36 cellular contexts compared by ENCODE assay signal in genomic region chr10:63348210-63348850, GRCh38.
"Had no signal": no experiment of that assay in that cellular context is flagged by ENCODE, and none has a peak within 500 bp of the region (broad histone marks: within the 10 kb centered on the region; RNA-seq: fewer than 3 reads in every experiment).

No MANE protein-coding gene starts in this region.

- H3K4me3 ChIP-seq: adrenal gland, ascending aorta, coronary artery, dorsolateral prefrontal cortex, gastrocnemius medialis, hepatocyte, pancreas, prostate gland, skin epidermis, thoracic aorta, uterus had no signal

- H3K27ac ChIP-seq: adrenal gland, ascending aorta, coronary artery, dorsolateral prefrontal cortex, gastrocnemius medialis, hepatocyte, neutrophil, pancreas, prostate gland, skin epidermis, thoracic aorta, uterus had no signal

- H3K27me3 ChIP-seq: adrenal gland, ascending aorta, dorsolateral prefrontal cortex, gastrocnemius medialis, hepatocyte, neutrophil, pancreas, uterus had no signal

- H3K36me3 ChIP-seq: adrenal gland, ascending aorta, gastrocnemius medialis, neutrophil, pancreas, prostate gland, thoracic aorta, uterus had no signal

- FAIRE-seq: endothelial cell of umbilical vein, keratinocyte, pancreas had no signal

- H3K4me1 ChIP-seq: ascending aorta, pancreas, prostate gland, uterus had no signal

- DNase-seq: activated CD4-positive, alpha-beta T cell treated with anti-CD3 and anti-CD28 coated beads for 36 hours; activated CD4-positive, alpha-beta T cell treated with anti-CD3 and anti-CD28 coated beads, Interleukin-2, amount 50 U/mL, for 4 hours; activated CD4-positive, CD25-positive, alpha-beta regulatory T cell; activated effector memory CD4-positive, alpha-beta T cell treated with anti-CD3 and anti-CD28 coated beads, Interleukin-2, amount 50 U/mL, for 16 hours; activated naive CD4-positive, alpha-beta T cell treated with anti-CD3 and anti-CD28 coated beads for 36 hours; activated naive CD8-positive, alpha-beta T cell treated with anti-CD3 and anti-CD28 coated beads for 36 hours; activated T-cell treated with anti-CD3 and anti-CD28 coated beads for 4 hours; adrenal gland; dorsolateral prefrontal cortex; effector memory CD4-positive, alpha-beta T cell; gastrocnemius medialis; glutamatergic neuron; left colon; mammary epithelial cell; naive B cell; nephron progenitor cell; pancreas; retina; stimulated activated CD4-positive, alpha-beta T cell treated with anti-CD3 and anti-CD28 coated beads, Interleukin-12 subunit alpha, Interleukin-12 subunit beta, amount 100 ng/mL, for 4 hours; stimulated activated CD4-positive, alpha-beta T cell treated with anti-CD3 and anti-CD28 coated beads, Interleukin-4, amount 100 ng/mL, for 1 hour; stimulated activated naive CD8-positive, alpha-beta T cell treated with anti-CD3 and anti-CD28 coated beads, Interleukin-15, Interleukin-2, amounts not matched to agents 100 U/mL and 50 U/mL, for 24 hours; uterus had no signal

- H3K9me3 Mint-ChIP-seq: activated naive CD4-positive, alpha-beta T cell treated with anti-CD3 and anti-CD28 coated beads for 36 hours; naive B cell had no signal

- H3K27ac Mint-ChIP-seq: activated CD4-positive, alpha-beta T cell treated with anti-CD3 and anti-CD28 coated beads for 36 hours; activated naive CD4-positive, alpha-beta T cell treated with anti-CD3 and anti-CD28 coated beads for 36 hours; activated naive CD8-positive, alpha-beta T cell treated with anti-CD3 and anti-CD28 coated beads for 36 hours; brain; mesothelial cell of epicardium; type B pancreatic cell had no signal

- H3K27me3 Mint-ChIP-seq: activated CD4-positive, alpha-beta T cell treated with anti-CD3 and anti-CD28 coated beads for 36 hours; activated naive CD8-positive, alpha-beta T cell treated with anti-CD3 and anti-CD28 coated beads for 36 hours; brain; naive B cell; type B pancreatic cell had no signal

- ATAC-seq: activated CD4-positive, alpha-beta T cell treated with anti-CD3 and anti-CD28 coated beads for 36 hours; esophagus mucosa; gastrocnemius medialis; left colon; pancreas; sciatic nerve; stimulated activated naive CD8-positive, alpha-beta T cell treated with anti-CD3 and anti-CD28 coated beads, Interleukin-15, Interleukin-2, amounts not matched to agents 100 U/mL and 50 U/mL, for 24 hours had no signal

- H3K4me2 ChIP-seq: hepatocyte had no signal

- H3K4me1 Mint-ChIP-seq: brain, mesothelial cell of epicardium, nephron progenitor cell had no signal

- H2AFZ ChIP-seq: hepatocyte had no signal

- H3K9me3 ChIP-seq: adrenal gland, ascending aorta, gastrocnemius medialis, neutrophil, pancreas, prostate gland, thoracic aorta, uterus had no signal

- H3K4me3 Mint-ChIP-seq: activated CD4-positive, alpha-beta T cell treated with anti-CD3 and anti-CD28 coated beads for 36 hours; activated naive CD4-positive, alpha-beta T cell treated with anti-CD3 and anti-CD28 coated beads for 36 hours; activated naive CD8-positive, alpha-beta T cell treated with anti-CD3 and anti-CD28 coated beads for 36 hours; brain; mesothelial cell of epicardium; naive B cell; nephron progenitor cell; type B pancreatic cell had no signal
